In genomic region chr12:26275313-26276257, GRCh38 we compare ENCODE assay signal across 9 cellular contexts.
DNase-seq lines count a peak whose midpoint lies in the region; ATAC-seq, FAIRE-seq and TF ChIP-seq lines count a peak whose summit lies in the region.
"Had no signal": no experiment of that assay in that cellular context is flagged by ENCODE, and none has a peak within 500 bp of the region (broad histone marks: within the 10 kb centered on the region; RNA-seq: fewer than 3 reads in every experiment).

No MANE protein-coding gene starts in this region.

- no peak for TF ChIP-seq CTCF in gastrocnemius medialis (IDR thresholded peaks at IDR 0.05 in 4 of 5, conservative IDR thresholded peaks at IDR 0.05 in 1 of 5)

- intact Hi-C loops in gastrocnemius medialis (cut with DNase I; ENCODE audit: low total_unique reads): no loop called here

- no peaks in the 10 kb centered on the region for H3K36me3 ChIP-seq in SJSA1
- no peaks in the 10 kb centered on the region for H3K36me3 ChIP-seq in gastrocnemius medialis

- H3K9me3 ChIP-seq in SJSA1 (replicated peaks) (no peaks in the 10 kb centered on the region), gastrocnemius medialis (no peaks in the 10 kb centered on the region)

- H3K4me3 ChIP-seq in SJSA1 (no peak overlapping the region), gastrocnemius medialis (no peak overlapping the region)

- H3K27me3 ChIP-seq in SJSA1 (replicated peaks) (no peaks in the 10 kb centered on the region), gastrocnemius medialis (no peaks in the 10 kb centered on the region)

- in situ Hi-C loops in gastrocnemius medialis (cut with MboI; ENCODE audit: low sequenced_read_pairs in 4 of 4): no loop called here

- peak; percentile 84 for DNase-seq in GF-D8 (lab: John Stamatoyannopoulos, UW)
- peak; percentile 59 to 91 for DNase-seq in SJSA1 (ENCODE audit: low read depth in 1 of 2, low spot score in 2 of 2)
- DNase-seq in fibroblast of peridontal ligament (ENCODE audit: extremely low read depth): peak; percentile 20
- no peak for DNase-seq in gastrocnemius medialis
- no peak for DNase-seq in activated T-cell treated with anti-CD3 and anti-CD28 coated beads, Interleukin-2, amount 50 U/mL, for 48 hours
- no peak for DNase-seq in mucosa of gallbladder (ENCODE audit: low spot score)
- DNase-seq in urothelium cell line (ENCODE audit: low spot score): no peak

- ATAC-seq in gastrocnemius medialis (no peak), HG03139 (IDR thresholded peaks at IDR 0.05; ENCODE audit: unreplicated experiment) (no peak)

- H3K4me1 ChIP-seq in SJSA1 (replicated peaks): peaks cover 78% of the 10 kb centered on the region
- H3K4me1 ChIP-seq in gastrocnemius medialis: peaks cover 19 to 20% of the 10 kb centered on the region in 2 donors

- no peak for FAIRE-seq in urothelium cell line (lab: Jason Lieb, UNC)
- FAIRE-seq: G401.6 had no signal

- peak overlapping the region; percentile 97 for H3K27ac ChIP-seq in SJSA1
- peak overlapping the region; percentile 61 to 70 (median 68) for H3K27ac ChIP-seq in gastrocnemius medialis

- no peak for TF ChIP-seq POLR2A in gastrocnemius medialis (IDR thresholded peaks at IDR 0.05)

Comparison
In these comparisons a context has a peak if more than half of its experiments do, and no peak if none do; other contexts are left out.
1. DNase-seq: peak in GF-D8 (single experiment), SJSA1 (2 of 2) and fibroblast of peridontal ligament (single experiment); none in gastrocnemius medialis (0 of 2), activated T-cell treated with anti-CD3 and anti-CD28 coated beads, Interleukin-2, amount 50 U/mL, for 48 hours (0 of 2), mucosa of gallbladder (single experiment) and urothelium cell line (single experiment).